ENCODE assay signal across 9 cellular contexts in genomic region chr11:1761857-1762536, GRCh38. TPM values are rescaled to one million over a fixed set of nuclear protein-coding genes. Genes with fewer than 3 reads are reported as not detected.
DNase-seq lines count a peak whose midpoint lies in the region; ATAC-seq, FAIRE-seq and TF ChIP-seq lines count a peak whose summit lies in the region.
"Had no signal": no experiment of that assay in that cellular context is flagged by ENCODE, and none has a peak within 500 bp of the region (broad histone marks: within the 10 kb centered on the region; RNA-seq: fewer than 3 reads in every experiment).

No MANE protein-coding gene starts in this region.

- no peaks in the 10 kb centered on the region for H3K9me3 ChIP-seq in HepG2 (ENCODE audit: low read length)
- H3K9me3 ChIP-seq in stomach = no peaks in the 10 kb centered on the region

- H3K4me3 ChIP-seq in LNCaP clone FGC (ENCODE audit: low read depth, low read length) = peak overlapping the region; percentile 94
- peak overlapping the region; percentile 84 to 93 (median 85); a peak in 5 of 6 replicates for H3K4me3 ChIP-seq in HepG2 (replicated peaks in 1 of 3; ENCODE audit: insufficient read depth in 1 of 3, low read depth in 2 of 3, low read length in 3 of 3)
- H3K4me3 ChIP-seq in stomach = peak overlapping the region; percentile 91 to 97 (median 96)

- FAIRE-seq in HepG2 (lab: Jason Lieb, UNC) = no peak

- peak overlapping the region; percentile 89 for H3K4me2 ChIP-seq in HepG2 (ENCODE audit: low read depth, low read length)

- H3K4me1 ChIP-seq in HepG2 (ENCODE audit: insufficient read depth, low read length) (peaks cover 38% of the 10 kb centered on the region), stomach (peaks cover 48 to 69% (median 68%) of the 10 kb centered on the region in 4 donors)

- no peak for DNase-seq in LNCaP clone FGC (ENCODE audit: low read depth)
- no peak for DNase-seq in MCF 10A (ENCODE audit: unreplicated experiment)
- DNase-seq in HepG2 (ENCODE audit: low spot score) = no peak
- DNase-seq in stomach = no peak
- DNase-seq in HCEC 1CT = no peak

- H3K79me2 ChIP-seq in HepG2 (ENCODE audit: insufficient read depth, low read length) = peaks cover 9% of the 10 kb centered on the region

- TF ChIP-seq POLR2A in HepG2 (IDR thresholded peaks at IDR 0.05; ENCODE audit: insufficient read depth in 1 of 2, low read depth in 2 of 2, low read length in 2 of 2) (no peak), stomach (IDR thresholded peaks at IDR 0.05) (no peak)

- peaks cover 23% of the 10 kb centered on the region for H3K36me3 Mint-ChIP-seq in MCF 10A (ENCODE audit: insufficient read depth, unreplicated experiment)

- peaks cover 10% of the 10 kb centered on the region for H3K4me1 Mint-ChIP-seq in MCF 10A (ENCODE audit: insufficient read depth, unreplicated experiment)

- peaks cover 11 to 13% of the 10 kb centered on the region in 2 experiments; a peak in 4 of 5 replicates for H3K36me3 ChIP-seq in HepG2 (replicated peaks in 1 of 2; ENCODE audit: control insufficient read depth in 1 of 2, insufficient read depth in 2 of 2, low read length in 2 of 2)
- peaks cover 9 to 46% (median 45%) of the 10 kb centered on the region in 4 donors for H3K36me3 ChIP-seq in stomach

- H2AFZ ChIP-seq in HepG2 (ENCODE audit: low read length) = no peak overlapping the region

- TF ChIP-seq EP300 in HepG2 (IDR thresholded peaks at IDR 0.05; ENCODE audit: low read depth in 2 of 2, low read length in 2 of 2) (no peak), HepG2 (CRISPR knock-in tag; IDR thresholded peaks at IDR 0.05; ENCODE audit: borderline replicate concordance) (no peak), stomach (IDR thresholded peaks at IDR 0.05) (no peak)

- CTCF ChIA-PET in MCF 10A (lab: Yijun Ruan, JAX) = interaction anchor here (0.5 to 3.6 kb wide), 7 partner anchors 8 to 109 kb away, joined by 3 to 45 read pairs (median 3); partner anchors contain the start of gene SYT8
- CTCF ChIA-PET in HepG2 (lab: Yijun Ruan, JAX; ENCODE audit: low intra/inter-chr PET ratio, low total read pairs) = no interaction called here

- 72% methylated on average over 6 of the region's 12 CpGs for WGBS in HepG2 (ENCODE audit: low lambda C conversion rate)
- WGBS in stomach, 5 donors = 53 to 66% (median 54%) methylated on average over 8 to 12 of the region's 12 CpGs

- in situ Hi-C loops in HepG2 (cut with HindIII; ENCODE audit: extremely low pct_ligation_motif_present, low pct_unique_long_range_greater_than_20kb) = loop anchor here (5.0 kb wide), 1 partner anchor 65 kb away; the partner anchor contains the start of gene KRTAP5-6

- peak overlapping the region; percentile 82; the same call in 1 of the 2 replicates for H3K9ac ChIP-seq in HepG2 (ENCODE audit: insufficient read depth, low read depth, low read length)

- POLR2A ChIA-PET in MCF 10A (lab: Yijun Ruan, JAX) = interaction anchor here (0.6 to 4.4 kb wide), 16 partner anchors 10 to 114 kb away, joined by 3 to 115 read pairs (median 4); partner anchors contain the start of genes IFITM10, SYT8 and TNNI2
- POLR2A ChIA-PET in HepG2 (lab: Yijun Ruan, JAX) = interaction anchor here (0.9 to 1.9 kb wide), 13 partner anchors 9 to 375 kb away, joined by 3 to 12 read pairs (median 3); partner anchors contain the start of gene IFITM10

- H3K27me3 Mint-ChIP-seq in MCF 10A (ENCODE audit: insufficient read depth, unreplicated experiment) = no peaks in the 10 kb centered on the region

- no peak for ATAC-seq in HepG2
- ATAC-seq in HG02610 (IDR thresholded peaks at IDR 0.05; ENCODE audit: unreplicated experiment) = no peak
- no peak for ATAC-seq in GM21786 (IDR thresholded peaks at IDR 0.05; ENCODE audit: unreplicated experiment)
- no peak for ATAC-seq in HG03432 (IDR thresholded peaks at IDR 0.05; ENCODE audit: unreplicated experiment)

- H3K27ac ChIP-seq in HepG2 (ENCODE audit: extremely low read length, insufficient read depth, low read length) (peak overlapping the region; percentile 76), stomach (peak overlapping the region; percentile 92 to 98 (median 95))

- H3K27me3 ChIP-seq in HepG2 (ENCODE audit: control insufficient read depth in 1 of 2, insufficient read depth in 2 of 2, low read length in 2 of 2) (peaks cover 0 to 11% of the 10 kb centered on the region in 2 experiments; a peak in 2 of 5 replicates), stomach (no peaks in the 10 kb centered on the region)

- TF ChIP-seq CTCF in LNCaP clone FGC (IDR thresholded peaks at IDR 0.05; ENCODE audit: control insufficient read depth, extremely low read depth, insufficient read depth) = no peak
- no peak for TF ChIP-seq CTCF in MCF 10A (IDR thresholded peaks at IDR 0.05; ENCODE audit: unreplicated experiment)
- TF ChIP-seq CTCF in HepG2 (CRISPR knock-in tag; IDR thresholded peaks at IDR 0.05) = no peak
- TF ChIP-seq CTCF in stomach (IDR thresholded peaks at IDR 0.05) = no peak

- TF ChIP-seq RAD21 in HepG2 (CRISPR knock-in tag; IDR thresholded peaks at IDR 0.05) = no peak

- no peak overlapping the region for H3K27ac Mint-ChIP-seq in MCF 10A (ENCODE audit: low read depth, unreplicated experiment)

- H4K20me1 ChIP-seq in HepG2 (ENCODE audit: insufficient read depth, low read length) = peaks cover 6% of the 10 kb centered on the region; the same call in 1 of the 2 replicates

- BruUV-seq in MCF 10A (replicated peaks; lab: Mats Ljungman, UMichigan) (no TSS peak), HepG2 (replicated peaks; lab: Mats Ljungman, UMichigan) (TSS peak; percentile 56)

- H3K4me3 Mint-ChIP-seq in MCF 10A (ENCODE audit: unreplicated experiment) = peak overlapping the region; percentile 74

- H3K9me3 Mint-ChIP-seq in MCF 10A (ENCODE audit: unreplicated experiment) = no peaks in the 10 kb centered on the region

- intact Hi-C loops in MCF 10A (cut with micrococcal nuclease) (loop anchor here (1.0 kb wide), 1 partner anchor 68 kb away; no protein-coding TSS in a partner anchor), HepG2 (cut with micrococcal nuclease; ENCODE audit: unreplicated experiment) (loop anchor here (2.0 kb wide), 1 partner anchor 73 kb away; the partner anchor contains the start of gene SYT8), stomach (cut with DNase I; ENCODE audit: low total_unique reads) (no loop called here)

TF ChIP-seq in HepG2, 621 proteins besides CTCF, POLR2A, EP300 and RAD21 (continues in another document):
- TF ChIP-seq ZFP36 (IDR thresholded peaks at IDR 0.05; ENCODE audit: borderline replicate concordance, low read depth, low read length, partially characterized antibody) = peak; percentile 9
- TF ChIP-seq SSRP1 (CRISPR knock-in tag; IDR thresholded peaks at IDR 0.05) = no peak
- no peak for TF ChIP-seq MAZ (IDR thresholded peaks at IDR 0.05; ENCODE audit: borderline replicate concordance, low read depth, low read length)
- no peak for TF ChIP-seq MAZ (CRISPR knock-in tag; IDR thresholded peaks at IDR 0.05; ENCODE audit: low read depth)

RNA-seq across cellular contexts. Expression of gene CTSD, which starts 1.7 kb away (rescaled TPM):
- 366 and 367 TPM in 2 replicates for total RNA-seq in MCF 10A (2022)
- total RNA-seq in HepG2 (2016; rRNA removed; fragmentation: Illumina TruSeq; extraction: Trizol) = 41.6 and 143 TPM in 2 replicates
- total RNA-seq in HepG2 (2016; cell fraction: cytosol; rRNA removed; fragmentation: Illumina TruSeq; extraction: Trizol; ENCODE audit: low read depth) = 27.5 and 30.2 TPM in 2 replicates
- 34.4 and 150 TPM in 2 replicates for total RNA-seq in HepG2 (2016; cell fraction: insoluble cytoplasmic fraction; rRNA removed; fragmentation: Illumina TruSeq; extraction: Trizol)
- total RNA-seq in HepG2 (2016; cell fraction: membrane; rRNA removed; fragmentation: Illumina TruSeq; extraction: Trizol) = 48.5 and 49.5 TPM in 2 replicates
- total RNA-seq in HepG2 (2016; cell fraction: nucleus; rRNA removed; fragmentation: Illumina TruSeq; extraction: Trizol) = 148 and 175 TPM in 2 replicates
- polyA plus RNA-seq in HepG2 (2011; rRNA removed) = 230 and 408 TPM in 2 replicates
- polyA plus RNA-seq in HepG2 (2011; cell fraction: cytosol; rRNA removed) = 243 and 281 TPM in 2 replicates
- 384 and 418 TPM in 2 replicates for polyA plus RNA-seq in HepG2 (2011; cell fraction: nucleus; rRNA removed)
- 353 and 402 TPM in 2 replicates for polyA plus RNA-seq in HepG2 (2012)
- polyA plus RNA-seq in HepG2 (2016; cell fraction: cytosol; fragmentation: Illumina TruSeq; extraction: Trizol; ENCODE audit: low read depth) = 52.6 and 53.6 TPM in 2 replicates
- 67.0 and 91.4 TPM in 2 replicates for polyA plus RNA-seq in HepG2 (2016; cell fraction: insoluble cytoplasmic fraction; fragmentation: Illumina TruSeq; extraction: Trizol; ENCODE audit: low read depth)
- 63.0 and 71.7 TPM in 2 replicates for polyA plus RNA-seq in HepG2 (2016; cell fraction: membrane; fragmentation: Illumina TruSeq; extraction: Trizol; ENCODE audit: low read depth)
- 389 and 405 TPM in 2 replicates for polyA plus RNA-seq in HepG2 (2016; cell fraction: nucleus; fragmentation: Illumina TruSeq; extraction: Trizol; ENCODE audit: insufficient read depth, low read depth)
- 165 and 658 TPM in 2 replicates for polyA minus RNA-seq in HepG2 (2011; rRNA and poly(A)+ RNA removed; ENCODE audit: low replicate concordance)
- 233 and 311 TPM in 2 replicates for polyA minus RNA-seq in HepG2 (2011; cell fraction: cytosol; rRNA and poly(A)+ RNA removed)
- polyA minus RNA-seq in HepG2 (2011; cell fraction: nucleus; rRNA and poly(A)+ RNA removed) = 60.6 and 93.4 TPM in 2 replicates
- total RNA-seq in stomach = 100 to 1,000 TPM; 115 to 590 (median 210) TPM
- 100 to 1,000 TPM; 173 to 538 (median 529) TPM for polyA plus RNA-seq in stomach

RNA-seq across cellular contexts. Expression of gene IFITM10, which starts 11.6 kb away (rescaled TPM):
- total RNA-seq in MCF 10A (2022) = 1.9 and 2.0 TPM in 2 replicates
- 0.09 TPM in 1 of 2 replicates, not detected in the other for total RNA-seq in HepG2 (2016; rRNA removed; fragmentation: Illumina TruSeq; extraction: Trizol)
- total RNA-seq in HepG2 (2016; cell fraction: cytosol; rRNA removed; fragmentation: Illumina TruSeq; extraction: Trizol; ENCODE audit: low read depth) = not detected in 2 replicates
- not detected in 2 replicates for total RNA-seq in HepG2 (2016; cell fraction: insoluble cytoplasmic fraction; rRNA removed; fragmentation: Illumina TruSeq; extraction: Trizol)
- not detected in 2 replicates for total RNA-seq in HepG2 (2016; cell fraction: membrane; rRNA removed; fragmentation: Illumina TruSeq; extraction: Trizol)
- not detected in 2 replicates for total RNA-seq in HepG2 (2016; cell fraction: nucleus; rRNA removed; fragmentation: Illumina TruSeq; extraction: Trizol)
- 0.13 and 0.22 TPM in 2 replicates for polyA plus RNA-seq in HepG2 (2011; rRNA removed)
- 0.08 and 0.11 TPM in 2 replicates for polyA plus RNA-seq in HepG2 (2011; cell fraction: cytosol; rRNA removed)
- polyA plus RNA-seq in HepG2 (2011; cell fraction: nucleus; rRNA removed) = 1.8 and 2.5 TPM in 2 replicates
- 0.47 and 1.3 TPM in 2 replicates for polyA plus RNA-seq in HepG2 (2012)
- not detected in 2 replicates for polyA plus RNA-seq in HepG2 (2016; cell fraction: cytosol; fragmentation: Illumina TruSeq; extraction: Trizol; ENCODE audit: low read depth)
- not detected in 2 replicates for polyA plus RNA-seq in HepG2 (2016; cell fraction: insoluble cytoplasmic fraction; fragmentation: Illumina TruSeq; extraction: Trizol; ENCODE audit: low read depth)
- polyA plus RNA-seq in HepG2 (2016; cell fraction: membrane; fragmentation: Illumina TruSeq; extraction: Trizol; ENCODE audit: low read depth) = not detected in 2 replicates
- polyA plus RNA-seq in HepG2 (2016; cell fraction: nucleus; fragmentation: Illumina TruSeq; extraction: Trizol; ENCODE audit: insufficient read depth, low read depth) = not detected in 2 replicates
- 0.28 and 0.44 TPM in 2 replicates for polyA minus RNA-seq in HepG2 (2011; rRNA and poly(A)+ RNA removed; ENCODE audit: low replicate concordance)
- not detected in 2 replicates for polyA minus RNA-seq in HepG2 (2011; cell fraction: cytosol; rRNA and poly(A)+ RNA removed)
- 1.0 and 1.6 TPM in 2 replicates for polyA minus RNA-seq in HepG2 (2011; cell fraction: nucleus; rRNA and poly(A)+ RNA removed)
- total RNA-seq in stomach = under 1 TPM in 1 of 5 donors, not detected in 4; 0.72 TPM
- 1 to 10 TPM in 1 of 3 donors, under 1 TPM in 2; 0.19 to 1.1 (median 0.95) TPM for polyA plus RNA-seq in stomach
- total RNA-seq: glomerular endothelial cell had no signal
